Comparison of ENCODE assay signal across 26 cellular contexts in genomic region chr13:47555235-47555634, GRCh38.
DNase-seq lines count a peak whose midpoint lies in the region; ATAC-seq and TF ChIP-seq lines count a peak whose summit lies in the region.
"Had no signal": no experiment of that assay in that cellular context is flagged by ENCODE, and none has a peak within 500 bp of the region (broad histone marks: within the 10 kb centered on the region; RNA-seq: fewer than 3 reads in every experiment).

No MANE protein-coding gene starts in this region.

- H3K36me3 Mint-ChIP-seq in MCF 10A (ENCODE audit: insufficient read depth, unreplicated experiment) = no peaks in the 10 kb centered on the region
- H3K36me3 Mint-ChIP-seq: memory B cell; stimulated activated memory B cell treated with anti-CD40 and anti-IgM and Interleukin-4, amounts not matched to agents 10 μg/mL and 1 μg/mL and 100 μg/mL, for 72 hours had no signal

- H3K79me2 ChIP-seq in mammary epithelial cell (ENCODE audit: insufficient read depth, low read length) = no peaks in the 10 kb centered on the region

- H3K27ac ChIP-seq in mammary epithelial cell (ENCODE audit: insufficient read depth, low read depth, low read length) (no peak overlapping the region), foreskin keratinocyte (no peak overlapping the region)
- H3K27ac ChIP-seq: adrenal gland, breast epithelium had no signal

- TF ChIP-seq CTCF in mammary epithelial cell (conservative IDR thresholded peaks at IDR 0.05 in 1 of 2, IDR thresholded peaks at IDR 0.05 in 1 of 2; ENCODE audit: extremely low read depth in 1 of 2, insufficient read depth in 1 of 2, low read depth in 1 of 2, low read length in 2 of 2) (no peak), MCF 10A (IDR thresholded peaks at IDR 0.05; ENCODE audit: unreplicated experiment) (no peak), foreskin keratinocyte (conservative IDR thresholded peaks at IDR 0.05) (no peak)

- H3K9ac ChIP-seq in mammary epithelial cell (ENCODE audit: insufficient read depth, low read length) = no peak overlapping the region

- no peak overlapping the region for H3K27ac Mint-ChIP-seq in MCF 10A (ENCODE audit: low read depth, unreplicated experiment)
- H3K27ac Mint-ChIP-seq: activated CD4-positive, alpha-beta memory T cell treated with anti-CD3 and anti-CD28 coated beads, Interleukin-2, amount 10 ng/mL, durations not matched to agents 7 days and 5 days; activated T-helper 1 cell treated with anti-CD3 and anti-CD28 coated beads, Interleukin-12 subunit alpha, Interleukin-12 subunit beta, Interleukin-2, Interleukin-4 antibody, amounts not matched to agents 30 ng/mL and 10 ng/mL and 1 ng/mL, durations not matched to agents 14 hours and 24 hours and 36 hours; memory B cell; nephron progenitor cell; stimulated activated memory B cell treated with anti-CD40 and anti-IgM and Interleukin-4, amounts not matched to agents 10 μg/mL and 1 μg/mL and 100 μg/mL, for 72 hours; T-helper 2 cell treated with Interferon-gamma antibody and Interleukin-4, amounts not matched to agents 5 μg/mL and 100 μg/mL, for 36 hours had no signal

- WGBS in mammary epithelial cell (ENCODE audit: low coverage, missing lambda C conversion rate) = 58% methylated on average over 1 of the region's 1 CpG

- H3K4me2 ChIP-seq in mammary epithelial cell (ENCODE audit: insufficient read depth, low read depth, low read length) = no peak overlapping the region

- H3K4me3 Mint-ChIP-seq in MCF 10A (ENCODE audit: unreplicated experiment) = no peak overlapping the region
- H3K4me3 Mint-ChIP-seq: activated CD4-positive, alpha-beta memory T cell treated with anti-CD3 and anti-CD28 coated beads, Interleukin-2, amount 10 ng/mL, durations not matched to agents 7 days and 5 days; activated T-helper 1 cell treated with anti-CD3 and anti-CD28 coated beads, Interleukin-12 subunit alpha, Interleukin-12 subunit beta, Interleukin-2, Interleukin-4 antibody, amounts not matched to agents 30 ng/mL and 10 ng/mL and 1 ng/mL, durations not matched to agents 14 hours and 24 hours and 36 hours; memory B cell; nephron progenitor cell; stimulated activated memory B cell treated with anti-CD40 and anti-IgM and Interleukin-4, amounts not matched to agents 10 μg/mL and 1 μg/mL and 100 μg/mL, for 72 hours; T-helper 2 cell treated with Interferon-gamma antibody and Interleukin-4, amounts not matched to agents 5 μg/mL and 100 μg/mL, for 36 hours had no signal

- dilution Hi-C loops in mammary epithelial cell (cut with HindIII; ENCODE audit: low sequenced_read_pairs) = no loop called here

- H3K9me3 ChIP-seq in mammary epithelial cell (replicated peaks; ENCODE audit: insufficient read depth, low read length) = no peaks in the 10 kb centered on the region
- H3K9me3 ChIP-seq: adrenal gland, breast epithelium, HAP-1 had no signal

- intact Hi-C loops in mammary epithelial cell (cut with micrococcal nuclease) = no loop called here
- intact Hi-C loops in MCF 10A (cut with micrococcal nuclease) = no loop called here

- no peaks in the 10 kb centered on the region for H3K36me3 ChIP-seq in mammary epithelial cell (ENCODE audit: insufficient read depth, low read length)
- H3K36me3 ChIP-seq: adrenal gland, breast epithelium, HAP-1 had no signal

- peaks cover 6% of the 10 kb centered on the region for H3K4me1 Mint-ChIP-seq in MCF 10A (ENCODE audit: insufficient read depth, unreplicated experiment)
- H3K4me1 Mint-ChIP-seq: activated CD4-positive, alpha-beta memory T cell treated with anti-CD3 and anti-CD28 coated beads, Interleukin-2, amount 10 ng/mL, durations not matched to agents 7 days and 5 days; memory B cell; stimulated activated memory B cell treated with anti-CD40 and anti-IgM and Interleukin-4, amounts not matched to agents 10 μg/mL and 1 μg/mL and 100 μg/mL, for 72 hours had no signal

- BruUV-seq in mammary epithelial cell (replicated peaks; lab: Mats Ljungman, UMichigan) = no TSS peak
- BruUV-seq in MCF 10A (replicated peaks; lab: Mats Ljungman, UMichigan) = no TSS peak

- no peak overlapping the region for H2AFZ ChIP-seq in mammary epithelial cell (ENCODE audit: low read depth, low read length)

- H3K4me1 ChIP-seq in mammary epithelial cell (ENCODE audit: insufficient read depth, low read length) (no peaks in the 10 kb centered on the region), foreskin keratinocyte (no peaks in the 10 kb centered on the region)
- H3K4me1 ChIP-seq: adrenal gland, breast epithelium, HAP-1 had no signal

- POLR2A ChIA-PET in MCF 10A (lab: Yijun Ruan, JAX) = interaction anchor here (0.6 kb wide), 1 partner anchor 734 kb away, joined by 3 read pairs; no protein-coding TSS in a partner anchor

- ATAC-seq in foreskin keratinocyte (no peak), GM19328 (IDR thresholded peaks at IDR 0.05; ENCODE audit: unreplicated experiment) (no peak), HG03354 (IDR thresholded peaks at IDR 0.05; ENCODE audit: poor library complexity, severe bottlenecking, unreplicated experiment) (no peak)
- ATAC-seq: Right ventricle myocardium inferior; stimulated activated memory B cell treated with anti-CD40 and anti-IgM and Interleukin-4, amounts not matched to agents 10 μg/mL and 1 μg/mL and 100 μg/mL, for 72 hours had no signal

- in situ Hi-C loops in mammary epithelial cell (cut with MboI; ENCODE audit: low sequenced_read_pairs in 2 of 2) = no loop called here

- H3K27me3 ChIP-seq in mammary epithelial cell (ENCODE audit: insufficient read depth, low read length) (no peaks in the 10 kb centered on the region), foreskin keratinocyte (peaks cover 2% of the 10 kb centered on the region)
- H3K27me3 ChIP-seq: adrenal gland, breast epithelium had no signal

- H4K20me1 ChIP-seq in mammary epithelial cell (ENCODE audit: insufficient read depth, low read length) = no peaks in the 10 kb centered on the region

- no peaks in the 10 kb centered on the region for H3K9me3 Mint-ChIP-seq in MCF 10A (ENCODE audit: unreplicated experiment)
- H3K9me3 Mint-ChIP-seq: activated T-helper 1 cell treated with anti-CD3 and anti-CD28 coated beads, Interleukin-12 subunit alpha, Interleukin-12 subunit beta, Interleukin-2, Interleukin-4 antibody, amounts not matched to agents 30 ng/mL and 10 ng/mL and 1 ng/mL, durations not matched to agents 14 hours and 24 hours and 36 hours; memory B cell; nephron progenitor cell; stimulated activated memory B cell treated with anti-CD40 and anti-IgM and Interleukin-4, amounts not matched to agents 10 μg/mL and 1 μg/mL and 100 μg/mL, for 72 hours; T-helper 2 cell treated with Interferon-gamma antibody and Interleukin-4, amounts not matched to agents 5 μg/mL and 100 μg/mL, for 36 hours had no signal

- CTCF ChIA-PET in mammary epithelial cell (lab: Charles Lee; ENCODE audit: low non-redundant PET) (no interaction called here), MCF 10A (lab: Yijun Ruan, JAX) (no interaction called here)

- H3K4me3 ChIP-seq in mammary epithelial cell (replicated peaks in 1 of 3; ENCODE audit: insufficient read depth in 1 of 3, low read depth in 2 of 3, low read length in 3 of 3) = no peak overlapping the region
- H3K4me3 ChIP-seq: adrenal gland, breast epithelium, HAP-1 had no signal

- DNase-seq in mammary epithelial cell (peak; percentile 45), MCF 10A (ENCODE audit: unreplicated experiment) (no peak), SW480 (ENCODE audit: low spot score) (peak; percentile 44), foreskin keratinocyte (peak; percentile 25 to 73), DMS79 treated with DMSO at 0.1 percent for 48 hours (lab: John Stamatoyannopoulos, UW) (no peak), NK-92 (lab: John Stamatoyannopoulos, UW; ENCODE audit: unreplicated experiment) (no peak)
- DNase-seq: activated CD4-positive, alpha-beta memory T cell treated with anti-CD3 and anti-CD28 coated beads, Interleukin-2, amount 10 ng/mL, durations not matched to agents 7 days and 5 days; activated CD4-positive, alpha-beta T cell treated with anti-CD3 and anti-CD28 coated beads for 1 hour; activated CD8-positive, alpha-beta memory T cell treated with anti-CD3 and anti-CD28 coated beads, Interleukin-2, amount 50 U/mL, for 4 hours; activated naive CD4-positive, alpha-beta T cell treated with Interleukin-2 at 50 U/mL for 16 hours; adrenal gland; glutamatergic neuron; NCI-H1048; NCI-H2107; NCI-H446; nephron progenitor cell; substantia nigra had no signal

- no peaks in the 10 kb centered on the region for H3K27me3 Mint-ChIP-seq in MCF 10A (ENCODE audit: insufficient read depth, unreplicated experiment)
- H3K27me3 Mint-ChIP-seq: activated CD4-positive, alpha-beta memory T cell treated with anti-CD3 and anti-CD28 coated beads, Interleukin-2, amount 10 ng/mL, durations not matched to agents 7 days and 5 days had no signal

Comparison
In these comparisons a context has a peak if more than half of its experiments do, and no peak if none do; other contexts are left out.
1. DNase-seq: peak in mammary epithelial cell (single experiment), SW480 (single experiment) and foreskin keratinocyte (2 of 2); none in MCF 10A (single experiment), DMS79 treated with DMSO at 0.1 percent for 48 hours (single experiment) and NK-92 (single experiment).